Comparison of ENCODE assay signal across 13 cellular contexts in genomic region chr17:17551361-17551760, GRCh38. TPM values are rescaled to one million over a fixed set of nuclear protein-coding genes. Genes with fewer than 3 reads are reported as not detected.
A peak's percentile ranks its signal among the peaks of the same experiment; 100 is the strongest.
DNase-seq lines count a peak whose midpoint lies in the region; ATAC-seq and TF ChIP-seq lines count a peak whose summit lies in the region.
"Had no signal": no experiment of that assay in that cellular context is flagged by ENCODE, and none has a peak within 500 bp of the region (broad histone marks: within the 10 kb centered on the region; RNA-seq: fewer than 3 reads in every experiment).

No MANE protein-coding gene starts in this region.

- ATAC-seq in gastrocnemius medialis (peak in 1 of 2 donors; percentile 10), HG03442 (IDR thresholded peaks at IDR 0.05; ENCODE audit: unreplicated experiment) (no peak)
- ATAC-seq: stimulated activated naive CD8-positive, alpha-beta T cell treated with anti-CD3 and anti-CD28 coated beads, Interleukin-15, amount 100 ng/mL, for 72 hours had no signal

- peak overlapping the region; percentile 39 for H3K4me2 ChIP-seq in hepatocyte

- peak overlapping the region; percentile 77 for H3K27ac ChIP-seq in hepatocyte
- peak overlapping the region; percentile 74 to 89 (median 80) for H3K27ac ChIP-seq in gastrocnemius medialis
- H3K27ac ChIP-seq: epithelial cell of prostate, WERI-Rb-1 had no signal

- peaks cover 23% of the 10 kb centered on the region for H3K4me1 ChIP-seq in hepatocyte (ENCODE audit: insufficient read depth)
- H3K4me1 ChIP-seq in gastrocnemius medialis: peaks cover 19 to 27% of the 10 kb centered on the region in 2 donors

- DNase-seq in HUDEP-2 (lab: John Stamatoyannopoulos, UW; ENCODE audit: unreplicated experiment in 76 of 76) (peak in 75 of 76 experiments; percentile 21 to 96 (median 88)), astrocyte of the hippocampus (ENCODE audit: low read depth, low spot score) (peak; percentile 40), hepatocyte (ENCODE audit: low spot score) (peak; percentile 75), gastrocnemius medialis (no peak), SIG-M5 (lab: John Stamatoyannopoulos, UW) (no peak), dermis blood vessel endothelial cell (no peak)
- DNase-seq: activated naive CD4-positive, alpha-beta T cell treated with anti-CD3 and anti-CD28 coated beads, Interleukin-2, amount 10 ng/mL, durations not matched to agents 7 days and 5 days; central memory CD4-positive, alpha-beta T cell; stimulated activated naive CD8-positive, alpha-beta T cell treated with anti-CD3 and anti-CD28 coated beads, Interleukin-15, amount 100 ng/mL, for 72 hours; WERI-Rb-1 had no signal

- H3K4me3 ChIP-seq in hepatocyte (no peak overlapping the region), gastrocnemius medialis (no peak overlapping the region)

- 32% methylated on average over 11 of the region's 11 CpGs for WGBS in hepatocyte (ENCODE audit: low lambda C conversion rate, missing lambda C conversion rate)

- H3K9me2 ChIP-seq in hepatocyte (replicated peaks; ENCODE audit: insufficient read depth): no peaks in the 10 kb centered on the region

- H4K20me1 ChIP-seq in hepatocyte (ENCODE audit: insufficient read depth, poor library complexity, severe bottlenecking): no peaks in the 10 kb centered on the region

- in situ Hi-C loops in gastrocnemius medialis (cut with MboI; ENCODE audit: low sequenced_read_pairs in 4 of 4): no loop called here

- TF ChIP-seq POLR2A in gastrocnemius medialis (IDR thresholded peaks at IDR 0.05): no peak

- intact Hi-C loops in gastrocnemius medialis (cut with DNase I; ENCODE audit: low total_unique reads): no loop called here

- H3K27me3 ChIP-seq in hepatocyte (no peaks in the 10 kb centered on the region), gastrocnemius medialis (no peaks in the 10 kb centered on the region)

- H3K9me3 ChIP-seq in hepatocyte (ENCODE audit: low read depth): no peaks in the 10 kb centered on the region
- no peaks in the 10 kb centered on the region for H3K9me3 ChIP-seq in gastrocnemius medialis

- no peak overlapping the region for H2AFZ ChIP-seq in hepatocyte

- no peaks in the 10 kb centered on the region for H3K79me2 ChIP-seq in hepatocyte

- TF ChIP-seq CTCF in hepatocyte (IDR thresholded peaks at IDR 0.05; ENCODE audit: poor library complexity): no peak
- no peak for TF ChIP-seq CTCF in gastrocnemius medialis (IDR thresholded peaks at IDR 0.05 in 4 of 5, conservative IDR thresholded peaks at IDR 0.05 in 1 of 5)

- H3K36me3 ChIP-seq in hepatocyte (replicated peaks; ENCODE audit: insufficient read depth, low read depth) (no peaks in the 10 kb centered on the region), gastrocnemius medialis (no peaks in the 10 kb centered on the region)
- H3K36me3 ChIP-seq: WERI-Rb-1 had no signal

RNA-seq across cellular contexts. Expression of gene PEMT, which starts 40.1 kb away (rescaled TPM):
- total RNA-seq in hepatocyte (50.1 and 58.6 TPM in 2 replicates), gastrocnemius medialis (10 to 100 TPM; 32.8 to 48.2 (median 34.2) TPM), dermis blood vessel endothelial cell (24.7 and 41.5 TPM in 2 replicates)
- polyA plus RNA-seq in hepatocyte: 70.4 and 78.9 TPM in 2 replicates

RNA-seq across cellular contexts. Expression of gene RASD1, which starts 55.2 kb away (rescaled TPM):
- 23.5 and 24.0 TPM in 2 replicates for total RNA-seq in hepatocyte
- polyA plus RNA-seq in hepatocyte: 44.8 and 46.9 TPM in 2 replicates
- total RNA-seq in gastrocnemius medialis: 100 to 1,000 TPM in 2 of 4 donors, 10 to 100 TPM in 2; 61.3 to 264 (median 102) TPM
- total RNA-seq in dermis blood vessel endothelial cell: 6.3 and 12.8 TPM in 2 replicates
- total RNA-seq: RPMI7951 had no signal

Comparison
In these comparisons a context has a peak if more than half of its experiments do, and no peak if none do; other contexts are left out.
1. DNase-seq: peak in HUDEP-2 (75 of 76), astrocyte of the hippocampus (single experiment) and hepatocyte (single experiment); none in gastrocnemius medialis (0 of 2), SIG-M5 (single experiment) and dermis blood vessel endothelial cell (single experiment).